13 cellular contexts compared by ENCODE assay signal in genomic region chr12:11752403-11753150, GRCh38.
DNase-seq lines count a peak whose midpoint lies in the region; ATAC-seq, FAIRE-seq and TF ChIP-seq lines count a peak whose summit lies in the region.
"Had no signal": no experiment of that assay in that cellular context is flagged by ENCODE, and none has a peak within 500 bp of the region (broad histone marks: within the 10 kb centered on the region; RNA-seq: fewer than 3 reads in every experiment).

No MANE protein-coding gene starts in this region.

- no peaks in the 10 kb centered on the region for H3K27me3 ChIP-seq in BLaER1
- H3K27me3 ChIP-seq in GM12878 (replicated peaks in 1 of 2; ENCODE audit: control insufficient read depth in 2 of 2, insufficient read depth in 2 of 2, low read length in 1 of 2), result no peaks in the 10 kb centered on the region
- no peaks in the 10 kb centered on the region for H3K27me3 ChIP-seq in neutrophil

- TF ChIP-seq RAD21 in GM12878 (IDR thresholded peaks at IDR 0.05; ENCODE audit: insufficient read depth, low read depth, low read length), result no peak

- ATAC-seq in GM12878, result no peak
- no peak for ATAC-seq in GM18870 (IDR thresholded peaks at IDR 0.05; ENCODE audit: unreplicated experiment)

- no peak for FAIRE-seq in GM12878 (lab: Jason Lieb, UNC)

- H3K4me2 ChIP-seq in BLaER1 (peak overlapping the region; percentile 82), GM12878 (ENCODE audit: control insufficient read depth, insufficient read depth) (peak overlapping the region; percentile 72)

- H3K9ac ChIP-seq in BLaER1 (no peak overlapping the region), GM12878 (ENCODE audit: control insufficient read depth, insufficient read depth, low read length) (peak overlapping the region; percentile 3)

- H2AFZ ChIP-seq in GM12878 (ENCODE audit: control insufficient read depth, low read depth, low read length), result no peak overlapping the region

- DNase-seq in GM12878 (ENCODE audit: low read depth, low spot score) (no peak), NCI-H69 (lab: John Stamatoyannopoulos, UW) (no peak)
- no peak for DNase-seq in activated CD4-positive, alpha-beta T cell treated with anti-CD3 and anti-CD28 coated beads, Interleukin-2, amount 50 U/mL, for 48 hours
- DNase-seq in effector CD4-positive, alpha-beta T cell, result no peak
- DNase-seq: activated CD4-positive, alpha-beta T cell treated with anti-CD3 and anti-CD28 coated beads, Interleukin-2, amount 50 U/mL, for 1 hour; EL; NCI-H526 treated with DMSO at 0.1 percent for 48 hours had no signal

- in situ Hi-C loops in GM12878 (cut with MboI), result no loop called here

- BruUV-seq in GM12878 (replicated peaks; lab: Mats Ljungman, UMichigan), result no TSS peak

- POLR2A ChIA-PET in GM12878 (lab: Charles Lee), result interaction anchor here (0.9 to 7.7 kb wide), 5 partner anchors 9 to 35 kb away, joined by 3 to 144 read pairs (median 3); no protein-coding TSS in a partner anchor

- CTCF ChIA-PET in GM12878 (lab: Yijun Ruan, JAX), result interaction anchor here (0.7 to 1.1 kb wide), 3 partner anchors 13 to 139 kb away, joined by 3 to 4 read pairs (median 3); no protein-coding TSS in a partner anchor

- no peaks in the 10 kb centered on the region for H3K9me3 ChIP-seq in BLaER1
- no peaks in the 10 kb centered on the region for H3K9me3 ChIP-seq in KOPT-K1 (ENCODE audit: insufficient read depth, low read length, poor library complexity, severe bottlenecking)
- no peaks in the 10 kb centered on the region; the same call in 2 of the 3 replicates for H3K9me3 ChIP-seq in GM12878 (replicated peaks; ENCODE audit: control insufficient read depth, insufficient read depth, low read length)
- H3K9me3 ChIP-seq in neutrophil, result no peaks in the 10 kb centered on the region

- TF ChIP-seq EP300 in GM12878 (IDR thresholded peaks at IDR 0.05; ENCODE audit: borderline replicate concordance in 1 of 2, control insufficient read depth in 1 of 2, low read depth in 2 of 2, low read length in 2 of 2), result no peak

- RAD21 ChIA-PET in GM12878 (lab: Charles Lee; ENCODE audit: unreplicated experiment), result interaction anchor here (0.6 to 21.4 kb wide), 8 partner anchors 11 to 280 kb away, joined by 3 to 497 read pairs (median 8); no protein-coding TSS in a partner anchor

- TF ChIP-seq CTCF in GM12878 (IDR thresholded peaks at IDR 0.05 in 2 of 3, conservative IDR thresholded peaks at IDR 0.05 in 1 of 3; ENCODE audit: control insufficient read depth in 2 of 3, extremely low read depth in 1 of 3, insufficient read depth in 1 of 3, low read depth in 3 of 3, low read length in 3 of 3) (no peak), neutrophil (IDR thresholded peaks at IDR 0.05) (no peak)

- no peaks in the 10 kb centered on the region for H4K20me1 ChIP-seq in BLaER1
- H4K20me1 ChIP-seq in GM12878 (ENCODE audit: control insufficient read depth, insufficient read depth), result no peaks in the 10 kb centered on the region

- SMC1A ChIA-PET in GM12878 (lab: Charles Lee; ENCODE audit: uncharacterized antibody, unreplicated experiment), result interaction anchor here (0.7 to 39.9 kb wide), 6 partner anchors 3 to 258 kb away, joined by 3 to 1116 read pairs (median 220); no protein-coding TSS in a partner anchor

- peaks cover 62% of the 10 kb centered on the region for H3K4me1 ChIP-seq in BLaER1
- peaks cover 68% of the 10 kb centered on the region for H3K4me1 ChIP-seq in GM12878 (ENCODE audit: control insufficient read depth, insufficient read depth, low read length)
- H3K4me1 ChIP-seq in neutrophil (ENCODE audit: control insufficient read depth in 1 of 2, insufficient read depth in 1 of 2, low read depth in 1 of 2, low read length in 1 of 2), result peaks cover 34 to 36% of the 10 kb centered on the region in 2 experiments

- intact Hi-C loops in GM12878 (cut with micrococcal nuclease; ENCODE audit: unreplicated experiment), result no loop called here

- H3K4me3 ChIP-seq in BLaER1 (no peak overlapping the region), GM12878 (no peak overlapping the region), neutrophil (ENCODE audit: low read depth in 1 of 2, low read length in 1 of 2) (no peak overlapping the region)
- H3K4me3 ChIP-seq: lung had no signal

- H3K27ac ChIP-seq in BLaER1 (peak overlapping the region; percentile 92), KOPT-K1 (ENCODE audit: low read depth, low read length, poor library complexity, severe bottlenecking) (peak overlapping the region; percentile 76), GM12878 (ENCODE audit: control insufficient read depth, insufficient read depth) (peak overlapping the region; percentile 100), neutrophil (peak overlapping the region; percentile 61)
- H3K27ac ChIP-seq: epithelial cell of prostate had no signal

- H3K36me3 ChIP-seq in BLaER1, result peaks cover 46% of the 10 kb centered on the region
- H3K36me3 ChIP-seq in KOPT-K1 (ENCODE audit: insufficient read depth, low read length), result peaks cover 17% of the 10 kb centered on the region; the same call in 1 of the 2 replicates
- H3K36me3 ChIP-seq in GM12878 (ENCODE audit: control insufficient read depth in 2 of 2, insufficient read depth in 2 of 2, low read length in 1 of 2), result peaks cover 13 to 43% of the 10 kb centered on the region in 2 experiments
- H3K36me3 ChIP-seq in neutrophil, result peaks cover 43% of the 10 kb centered on the region

- H3K79me2 ChIP-seq in GM12878 (ENCODE audit: control insufficient read depth, insufficient read depth, low read length), result peaks cover 88% of the 10 kb centered on the region

- no peak; the same call in 1 of the 2 replicates for TF ChIP-seq POLR2A in GM12878 (IDR thresholded peaks at IDR 0.05; ENCODE audit: low read depth, low read length)

- 87% methylated on average over 17 of the region's 21 CpGs for WGBS in GM12878 (ENCODE audit: insufficient coverage, insufficient replicate concordance, low lambda C conversion rate, missing lambda C conversion rate)

TF ChIP-seq in GM12878, 131 proteins besides CTCF, POLR2A, EP300 and RAD21:
- TF ChIP-seq MTA3 (IDR thresholded peaks at IDR 0.05; ENCODE audit: borderline replicate concordance, low read length) (peak; percentile 34; the same call in 1 of the 2 replicates), ZNF592 (IDR thresholded peaks at IDR 0.05) (no peak)
